Comparison of ENCODE assay signal across 8 cellular contexts in the genomic region with DNA sequence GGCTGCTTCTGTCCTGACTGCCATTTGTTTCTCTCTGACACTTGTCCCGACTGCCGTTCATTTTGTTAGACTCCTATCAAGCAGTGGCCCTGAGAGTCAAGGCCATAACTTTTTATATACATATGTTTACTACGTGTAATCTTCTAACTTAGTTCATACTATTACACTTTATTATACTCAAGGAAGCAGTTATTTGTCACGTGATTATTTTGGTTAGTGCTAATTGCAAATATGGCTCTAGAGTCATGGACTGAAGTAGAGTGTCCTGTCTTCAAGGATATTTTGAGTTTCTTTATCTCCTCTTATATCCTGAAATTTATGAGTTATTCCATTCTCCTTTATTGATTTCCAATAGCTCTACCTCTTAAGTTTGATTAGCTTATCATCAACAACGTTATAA.
"Had no signal": no experiment of that assay in that cellular context is flagged by ENCODE, and none has a peak within 500 bp of the region (broad histone marks: within the 10 kb centered on the region; RNA-seq: fewer than 3 reads in every experiment).

No MANE protein-coding gene starts in this region.

- H3K4me3 ChIP-seq: GM12878 had no signal

- DNase-seq: GDM1, GF-D8 had no signal

- FAIRE-seq: G401.6, GM12878, GM12891, GM12892, GM18507, GM19239 had no signal

- ATAC-seq: GM12878 had no signal
